In genomic region chr5:112549127-112549526, GRCh38 we compare ENCODE assay signal across 26 cellular contexts.
A peak's percentile ranks its signal among the peaks of the same experiment; 100 is the strongest.
DNase-seq lines count a peak whose midpoint lies in the region; ATAC-seq, FAIRE-seq and TF ChIP-seq lines count a peak whose summit lies in the region.
"Had no signal": no experiment of that assay in that cellular context is flagged by ENCODE, and none has a peak within 500 bp of the region (broad histone marks: within the 10 kb centered on the region; RNA-seq: fewer than 3 reads in every experiment).

No MANE protein-coding gene starts in this region.

- H3K9me3 Mint-ChIP-seq in T-helper 2 cell treated with Interferon-gamma antibody and Interleukin-4, amounts not matched to agents 5 μg/mL and 100 μg/mL, for 36 hours, result no peaks in the 10 kb centered on the region

- no peak for TF ChIP-seq EP300 in suprapubic skin (IDR thresholded peaks at IDR 0.05)

- no peaks in the 10 kb centered on the region for H3K4me1 ChIP-seq in suprapubic skin
- H3K4me1 ChIP-seq: uterus had no signal

- H3K27me3 ChIP-seq in bronchial epithelial cell (ENCODE audit: control insufficient read depth, insufficient read depth, low read length) (no peaks in the 10 kb centered on the region), suprapubic skin (no peaks in the 10 kb centered on the region)
- H3K27me3 ChIP-seq: uterus had no signal

- H3K27me3 Mint-ChIP-seq in T-helper 2 cell treated with Interferon-gamma antibody and Interleukin-4, amounts not matched to agents 5 μg/mL and 100 μg/mL, for 36 hours (ENCODE audit: low read depth), result peaks cover 7% of the 10 kb centered on the region

- TF ChIP-seq POLR2A in suprapubic skin (IDR thresholded peaks at IDR 0.05), result no peak

- FAIRE-seq in bronchial epithelial cell (lab: Jason Lieb, UNC), result peak; percentile 70
- FAIRE-seq: A204.1, D721Med had no signal

- H3K4me3 Mint-ChIP-seq in T-helper 2 cell treated with Interferon-gamma antibody and Interleukin-4, amounts not matched to agents 5 μg/mL and 100 μg/mL, for 36 hours, result no peak overlapping the region
- H3K4me3 Mint-ChIP-seq: naive thymus-derived CD8-positive, alpha-beta T cell had no signal

- no peaks in the 10 kb centered on the region for H3K36me3 Mint-ChIP-seq in T-helper 2 cell treated with Interferon-gamma antibody and Interleukin-4, amounts not matched to agents 5 μg/mL and 100 μg/mL, for 36 hours (ENCODE audit: low read depth)
- H3K36me3 Mint-ChIP-seq: naive thymus-derived CD8-positive, alpha-beta T cell had no signal

- ATAC-seq in GM18498 (IDR thresholded peaks at IDR 0.05; ENCODE audit: unreplicated experiment), result peak; percentile 76
- peak; percentile 70 for ATAC-seq in GM19324 (IDR thresholded peaks at IDR 0.05; ENCODE audit: low FRiP score, unreplicated experiment)
- peak; percentile 60 for ATAC-seq in HG03378 (IDR thresholded peaks at IDR 0.05; ENCODE audit: unreplicated experiment)
- ATAC-seq: HCT116; naive thymus-derived CD8-positive, alpha-beta T cell; sciatic nerve had no signal

- H3K36me3 ChIP-seq in bronchial epithelial cell (ENCODE audit: control insufficient read depth, insufficient read depth, low read length), result no peaks in the 10 kb centered on the region
- no peaks in the 10 kb centered on the region for H3K36me3 ChIP-seq in suprapubic skin
- H3K36me3 ChIP-seq: uterus had no signal

- DNase-seq in bronchial epithelial cell (ENCODE audit: low read depth), result no peak
- DNase-seq in suprapubic skin (ENCODE audit: low spot score in 2 of 2), result no peak
- DNase-seq in T-helper 2 cell treated with Interferon-gamma antibody and Interleukin-4, amounts not matched to agents 5 μg/mL and 100 μg/mL, for 36 hours (ENCODE audit: low spot score), result no peak
- DNase-seq in activated CD8-positive, alpha-beta memory T cell treated with anti-CD3 and anti-CD28 coated beads for 24 hours, result no peak
- DNase-seq in head of caudate nucleus, result no peak
- DNase-seq: activated CD4-positive, alpha-beta T cell treated with anti-CD3 and anti-CD28 coated beads, Interleukin-2, amount 50 U/mL, for 4 hours; activated naive CD4-positive, alpha-beta T cell treated with Interleukin-2 at 50 U/mL for 16 hours; central memory CD4-positive, alpha-beta T cell; foreskin melanocyte; KG1; kidney glomerular epithelial cell; naive thymus-derived CD8-positive, alpha-beta T cell; NCI-H1092 treated with DMSO at 0.1 percent for 48 hours; NCI-H2081; SHP77 treated with DMSO at 0.1 percent for 48 hours; stimulated activated CD4-positive, alpha-beta T cell treated with anti-CD3 and anti-CD28 coated beads, Interleukin-1b, Interleukin-23, amount 100 ng/mL, for 48 hours; T-helper 1 cell; uterus had no signal

- H3K4me1 Mint-ChIP-seq in T-helper 2 cell treated with Interferon-gamma antibody and Interleukin-4, amounts not matched to agents 5 μg/mL and 100 μg/mL, for 36 hours (ENCODE audit: low read depth), result no peaks in the 10 kb centered on the region
- H3K4me1 Mint-ChIP-seq: naive thymus-derived CD8-positive, alpha-beta T cell had no signal

- TF ChIP-seq CTCF in bronchial epithelial cell (IDR thresholded peaks at IDR 0.05; ENCODE audit: insufficient read depth, low read length, severe bottlenecking) (no peak), suprapubic skin (IDR thresholded peaks at IDR 0.05) (no peak)

- intact Hi-C loops in head of caudate nucleus (cut with DNase I), result no loop called here

- H3K27ac ChIP-seq in suprapubic skin, result no peak overlapping the region
- H3K27ac ChIP-seq: uterus, VCaP had no signal

- WGBS in suprapubic skin, result 76% methylated on average over 4 of the region's 4 CpGs

- H3K27ac Mint-ChIP-seq in T-helper 2 cell treated with Interferon-gamma antibody and Interleukin-4, amounts not matched to agents 5 μg/mL and 100 μg/mL, for 36 hours, result no peak overlapping the region
- H3K27ac Mint-ChIP-seq: naive thymus-derived CD8-positive, alpha-beta T cell had no signal

- H3K9me3 ChIP-seq in suprapubic skin, result no peaks in the 10 kb centered on the region
- H3K9me3 ChIP-seq: uterus had no signal

- H3K4me3 ChIP-seq in bronchial epithelial cell (ENCODE audit: low read depth, low read length) (no peak overlapping the region), suprapubic skin (no peak overlapping the region)
- H3K4me3 ChIP-seq: uterus had no signal
